ENCODE assay signal across 8 cellular contexts in genomic region chr19:1074512-1075283, GRCh38. TPM values are rescaled to one million over a fixed set of nuclear protein-coding genes. Genes with fewer than 3 reads are reported as not detected.
A peak's percentile ranks its signal among the peaks of the same experiment; 100 is the strongest.
DNase-seq lines count a peak whose midpoint lies in the region; ATAC-seq and TF ChIP-seq lines count a peak whose summit lies in the region.

No MANE protein-coding gene starts in this region.

- peak; percentile 39 for DNase-seq in SIG-M5 treated with dmso at 0.1 percent for 504 hours (lab: John Stamatoyannopoulos, UW; ENCODE audit: unreplicated experiment)
- DNase-seq in SIG-M5 (lab: John Stamatoyannopoulos, UW), result no peak
- DNase-seq in NCI-H1092 treated with DMSO at 0.1 percent for 48 hours (lab: John Stamatoyannopoulos, UW), result peak; percentile 84
- peak; percentile 99 for DNase-seq in activated gamma-delta T cell treated with Interleukin-2 at 50 U/mL for 16 hours
- DNase-seq in left lobe of liver (ENCODE audit: low spot score), result peak; percentile 76
- peak; percentile 91 for DNase-seq in stimulated activated CD8-positive, alpha-beta memory T cell treated with anti-CD3 and anti-CD28 coated beads, Interleukin-4, amount 100 ng/mL, for 48 hours

- ATAC-seq in SK-N-SH treated with all-trans-retinoic acid at 6 μM for 48 hours (peak; percentile 68), left lobe of liver (peak; percentile 40), GM18868 (IDR thresholded peaks at IDR 0.05; ENCODE audit: unreplicated experiment) (no peak)

TF ChIP-seq in SK-N-SH treated with all-trans-retinoic acid at 6 μM for 48 hours, 23 proteins besides CTCF, POLR2A, EP300 and RAD21:
- no peak for TF ChIP-seq ZNF70 (CRISPR knock-in tag; IDR thresholded peaks at IDR 0.05)
- no peak for TF ChIP-seq ZNF8 (CRISPR knock-in tag; IDR thresholded peaks at IDR 0.05)
- TF ChIP-seq SNAI2 (CRISPR knock-in tag; IDR thresholded peaks at IDR 0.05), result no peak
- no peak for TF ChIP-seq ESRRG (CRISPR knock-in tag; IDR thresholded peaks at IDR 0.05)
- no peak for TF ChIP-seq TCF4 (CRISPR knock-in tag; IDR thresholded peaks at IDR 0.05; ENCODE audit: borderline replicate concordance)
- TF ChIP-seq ZFP3 (CRISPR knock-in tag; IDR thresholded peaks at IDR 0.05), result no peak
- no peak for TF ChIP-seq ARNTL (CRISPR knock-in tag; IDR thresholded peaks at IDR 0.05; ENCODE audit: borderline replicate concordance, low read depth)
- TF ChIP-seq PPARA (CRISPR knock-in tag; IDR thresholded peaks at IDR 0.05; ENCODE audit: borderline replicate concordance), result no peak
- no peak for TF ChIP-seq CSDC2 (CRISPR knock-in tag; IDR thresholded peaks at IDR 0.05)
- no peak for TF ChIP-seq RARB (CRISPR knock-in tag; IDR thresholded peaks at IDR 0.05)
- TF ChIP-seq ZNF565 (CRISPR knock-in tag; conservative IDR thresholded peaks at IDR 0.05; ENCODE audit: low read depth), result no peak
- TF ChIP-seq, protein P1, sequence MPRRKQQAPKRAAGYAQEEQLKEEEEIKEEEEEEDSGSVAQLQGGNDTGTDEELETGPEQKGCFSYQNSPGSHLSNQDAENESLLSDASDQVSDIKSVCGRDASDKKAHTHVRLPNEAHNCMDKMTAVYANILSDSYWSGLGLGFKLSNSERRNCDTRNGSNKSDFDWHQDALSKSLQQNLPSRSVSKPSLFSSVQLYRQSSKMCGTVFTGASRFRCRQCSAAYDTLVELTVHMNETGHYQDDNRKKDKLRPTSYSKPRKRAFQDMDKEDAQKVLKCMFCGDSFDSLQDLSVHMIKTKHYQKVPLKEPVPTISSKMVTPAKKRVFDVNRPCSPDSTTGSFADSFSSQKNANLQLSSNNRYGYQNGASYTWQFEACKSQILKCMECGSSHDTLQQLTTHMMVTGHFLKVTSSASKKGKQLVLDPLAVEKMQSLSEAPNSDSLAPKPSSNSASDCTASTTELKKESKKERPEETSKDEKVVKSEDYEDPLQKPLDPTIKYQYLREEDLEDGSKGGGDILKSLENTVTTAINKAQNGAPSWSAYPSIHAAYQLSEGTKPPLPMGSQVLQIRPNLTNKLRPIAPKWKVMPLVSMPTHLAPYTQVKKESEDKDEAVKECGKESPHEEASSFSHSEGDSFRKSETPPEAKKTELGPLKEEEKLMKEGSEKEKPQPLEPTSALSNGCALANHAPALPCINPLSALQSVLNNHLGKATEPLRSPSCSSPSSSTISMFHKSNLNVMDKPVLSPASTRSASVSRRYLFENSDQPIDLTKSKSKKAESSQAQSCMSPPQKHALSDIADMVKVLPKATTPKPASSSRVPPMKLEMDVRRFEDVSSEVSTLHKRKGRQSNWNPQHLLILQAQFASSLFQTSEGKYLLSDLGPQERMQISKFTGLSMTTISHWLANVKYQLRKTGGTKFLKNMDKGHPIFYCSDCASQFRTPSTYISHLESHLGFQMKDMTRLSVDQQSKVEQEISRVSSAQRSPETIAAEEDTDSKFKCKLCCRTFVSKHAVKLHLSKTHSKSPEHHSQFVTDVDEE (CRISPR knock-in tag; IDR thresholded peaks at IDR 0.05), result no peak
- TF ChIP-seq, protein P2, sequence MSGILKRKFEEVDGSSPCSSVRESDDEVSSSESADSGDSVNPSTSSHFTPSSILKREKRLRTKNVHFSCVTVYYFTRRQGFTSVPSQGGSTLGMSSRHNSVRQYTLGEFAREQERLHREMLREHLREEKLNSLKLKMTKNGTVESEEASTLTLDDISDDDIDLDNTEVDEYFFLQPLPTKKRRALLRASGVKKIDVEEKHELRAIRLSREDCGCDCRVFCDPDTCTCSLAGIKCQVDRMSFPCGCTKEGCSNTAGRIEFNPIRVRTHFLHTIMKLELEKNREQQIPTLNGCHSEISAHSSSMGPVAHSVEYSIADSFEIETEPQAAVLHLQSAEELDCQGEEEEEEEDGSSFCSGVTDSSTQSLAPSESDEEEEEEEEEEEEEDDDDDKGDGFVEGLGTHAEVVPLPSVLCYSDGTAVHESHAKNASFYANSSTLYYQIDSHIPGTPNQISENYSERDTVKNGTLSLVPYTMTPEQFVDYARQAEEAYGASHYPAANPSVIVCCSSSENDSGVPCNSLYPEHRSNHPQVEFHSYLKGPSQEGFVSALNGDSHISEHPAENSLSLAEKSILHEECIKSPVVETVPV (CRISPR knock-in tag; IDR thresholded peaks at IDR 0.05), result no peak
- TF ChIP-seq ISL1 (CRISPR knock-in tag; IDR thresholded peaks at IDR 0.05), result no peak
- TF ChIP-seq ZFP30 (CRISPR knock-in tag; IDR thresholded peaks at IDR 0.05), result no peak

RNA-seq across cellular contexts. Expression of gene ARHGAP45, which starts 7.7 kb away (rescaled TPM):
- total RNA-seq in left lobe of liver, result 5.1 TPM

RNA-seq across cellular contexts. Expression of gene POLR2E, which starts 20.5 kb away (rescaled TPM):
- 143 TPM for total RNA-seq in left lobe of liver

RNA-seq across cellular contexts. Expression of gene GPX4, which starts 29.1 kb away (rescaled TPM):
- total RNA-seq in left lobe of liver, result 247 TPM

RNA-seq across cellular contexts. Expression of gene ABCA7, which starts 34.8 kb away (rescaled TPM):
- 10.4 TPM for total RNA-seq in left lobe of liver

RNA-seq across cellular contexts. Expression of gene CNN2, which starts 48.3 kb away (rescaled TPM):
- 23.2 TPM for total RNA-seq in left lobe of liver
